In genomic region chr21:33644383-33645074, GRCh38 we compare ENCODE assay signal across 11 cellular contexts. TPM values are rescaled to one million over a fixed set of nuclear protein-coding genes. Genes with fewer than 3 reads are reported as not detected.
DNase-seq lines count a peak whose midpoint lies in the region; ATAC-seq and TF ChIP-seq lines count a peak whose summit lies in the region.
"Had no signal": no experiment of that assay in that cellular context is flagged by ENCODE, and none has a peak within 500 bp of the region (broad histone marks: within the 10 kb centered on the region; RNA-seq: fewer than 3 reads in every experiment).

No MANE protein-coding gene starts in this region.

- peak overlapping the region; percentile 92 for H3K9ac ChIP-seq in skeletal muscle satellite cell (ENCODE audit: low read depth, low read length)

- no peaks in the 10 kb centered on the region for H3K9me3 Mint-ChIP-seq in WTC11
- H3K9me3 Mint-ChIP-seq: activated CD8-positive, alpha-beta T cell treated with anti-CD3 and anti-CD28 coated beads for 36 hours had no signal

- peaks cover 38% of the 10 kb centered on the region for H3K4me1 Mint-ChIP-seq in WTC11

- no peaks in the 10 kb centered on the region for H3K27me3 Mint-ChIP-seq in WTC11 (ENCODE audit: low read depth)

- ATAC-seq in WTC11 (no peak), heart right ventricle (no peak), HG03520 (IDR thresholded peaks at IDR 0.05; ENCODE audit: unreplicated experiment) (no peak), GM21786 (IDR thresholded peaks at IDR 0.05; ENCODE audit: unreplicated experiment) (no peak)
- ATAC-seq: activated CD8-positive, alpha-beta T cell treated with anti-CD3 and anti-CD28 coated beads for 36 hours; foreskin keratinocyte had no signal

- H3K9me3 ChIP-seq in heart right ventricle, result no peaks in the 10 kb centered on the region
- H3K9me3 ChIP-seq in skeletal muscle satellite cell (replicated peaks; ENCODE audit: low read length), result no peaks in the 10 kb centered on the region

- H3K27ac ChIP-seq in heart right ventricle, result peak overlapping the region in 8 of 10 donors; percentile 78 to 93 (median 86)

- POLR2A ChIA-PET in WTC11 (lab: Charles Lee), result interaction anchor here (0.6 to 0.9 kb wide), 3 partner anchors 33 to 940 kb away, joined by 3 to 4 read pairs (median 3); no protein-coding TSS in a partner anchor

- peak overlapping the region; percentile 50 for H3K27ac Mint-ChIP-seq in WTC11
- H3K27ac Mint-ChIP-seq: activated CD8-positive, alpha-beta T cell treated with anti-CD3 and anti-CD28 coated beads for 36 hours had no signal

- H3K4me1 ChIP-seq in heart right ventricle (peaks cover 3 to 55% (median 25%) of the 10 kb centered on the region in 9 donors), skeletal muscle satellite cell (ENCODE audit: control insufficient read depth, insufficient read depth, low read length) (peaks cover 14% of the 10 kb centered on the region)

- peaks cover 0 to 4% (median 0%) of the 10 kb centered on the region in 9 donors for H3K36me3 ChIP-seq in heart right ventricle
- H3K36me3 ChIP-seq in skeletal muscle satellite cell (ENCODE audit: insufficient read depth, low read length), result no peaks in the 10 kb centered on the region

- 57 to 61% methylated on average over 11 of the region's 11 CpGs for WGBS in heart right ventricle, 2 donors

- peak; percentile 67 for DNase-seq in HCEC 1CT
- no peak for DNase-seq in WTC11 (ENCODE audit: low spot score)
- DNase-seq in heart right ventricle, result no peak
- DNase-seq in stimulated activated naive CD4-positive, alpha-beta T cell (lab: John Stamatoyannopoulos, UW), result no peak
- no peak for DNase-seq in DMS114 treated with DMSO at 0.1 percent for 48 hours (lab: John Stamatoyannopoulos, UW; ENCODE audit: unreplicated experiment)
- DNase-seq: activated CD8-positive, alpha-beta T cell treated with anti-CD3 and anti-CD28 coated beads for 36 hours; NCI-H2227 treated with DMSO at 0.1 percent for 48 hours had no signal

- intact Hi-C loops in heart right ventricle (cut with DNase I), result loop anchor here in 8 of 10 donors (5.0 to 10.0 kb wide), 11 partner anchors 100 to 258 kb away; no protein-coding TSS in a partner anchor

- CTCF ChIA-PET in WTC11 (lab: Charles Lee), result interaction anchor here (1.2 to 1.9 kb wide), 2 partner anchors 39 to 251 kb away, joined by 4 to 5 read pairs; no protein-coding TSS in a partner anchor

- H3K27me3 ChIP-seq in heart right ventricle, result no peaks in the 10 kb centered on the region
- H3K27me3 ChIP-seq in skeletal muscle satellite cell (ENCODE audit: control insufficient read depth, insufficient read depth, low read length), result no peaks in the 10 kb centered on the region
- H3K27me3 ChIP-seq: foreskin keratinocyte had no signal

- H3K4me2 ChIP-seq in skeletal muscle satellite cell (ENCODE audit: low read length), result peak overlapping the region; percentile 83

- no peaks in the 10 kb centered on the region for H3K36me3 Mint-ChIP-seq in WTC11

- H3K4me3 ChIP-seq in heart right ventricle (peak overlapping the region in 6 of 10 donors; percentile 73 to 91 (median 86)), skeletal muscle satellite cell (ENCODE audit: low read length) (peak overlapping the region; percentile 94)

- peak overlapping the region; percentile 97 for H3K4me3 Mint-ChIP-seq in WTC11

- TF ChIP-seq CTCF in WTC11 (IDR thresholded peaks at IDR 0.05) (no peak), heart right ventricle (IDR thresholded peaks at IDR 0.05) (no peak)

TF ChIP-seq in WTC11, 78 proteins besides CTCF, POLR2A, EP300 and RAD21:
- TF ChIP-seq, protein P1, sequence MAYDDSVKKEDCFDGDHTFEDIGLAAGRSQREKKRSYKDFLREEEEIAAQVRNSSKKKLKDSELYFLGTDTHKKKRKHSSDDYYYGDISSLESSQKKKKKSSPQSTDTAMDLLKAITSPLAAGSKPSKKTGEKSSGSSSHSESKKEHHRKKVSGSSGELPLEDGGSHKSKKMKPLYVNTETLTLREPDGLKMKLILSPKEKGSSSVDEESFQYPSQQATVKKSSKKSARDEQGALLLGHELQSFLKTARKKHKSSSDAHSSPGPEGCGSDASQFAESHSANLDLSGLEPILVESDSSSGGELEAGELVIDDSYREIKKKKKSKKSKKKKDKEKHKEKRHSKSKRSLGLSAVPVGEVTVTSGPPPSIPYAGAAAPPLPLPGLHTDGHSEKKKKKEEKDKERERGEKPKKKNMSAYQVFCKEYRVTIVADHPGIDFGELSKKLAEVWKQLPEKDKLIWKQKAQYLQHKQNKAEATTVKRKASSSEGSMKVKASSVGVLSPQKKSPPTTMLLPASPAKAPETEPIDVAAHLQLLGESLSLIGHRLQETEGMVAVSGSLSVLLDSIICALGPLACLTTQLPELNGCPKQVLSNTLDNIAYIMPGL (CRISPR knock-in tag; IDR thresholded peaks at IDR 0.05), result no peak
- TF ChIP-seq E2F5 (CRISPR knock-in tag; IDR thresholded peaks at IDR 0.05) (no peak), CREB1 (CRISPR knock-in tag; IDR thresholded peaks at IDR 0.05) (no peak), TCF7 (CRISPR knock-in tag; IDR thresholded peaks at IDR 0.05; ENCODE audit: low read depth) (no peak), TEAD1 (CRISPR knock-in tag; IDR thresholded peaks at IDR 0.05) (no peak), ZNF671 (CRISPR knock-in tag; IDR thresholded peaks at IDR 0.05) (no peak), NFATC4 (CRISPR knock-in tag; IDR thresholded peaks at IDR 0.05) (no peak), ZBTB21 (CRISPR knock-in tag; IDR thresholded peaks at IDR 0.05; ENCODE audit: borderline replicate concordance) (no peak), ESRRA (CRISPR knock-in tag; IDR thresholded peaks at IDR 0.05; ENCODE audit: borderline replicate concordance) (no peak)
- TF ChIP-seq, protein P2, sequence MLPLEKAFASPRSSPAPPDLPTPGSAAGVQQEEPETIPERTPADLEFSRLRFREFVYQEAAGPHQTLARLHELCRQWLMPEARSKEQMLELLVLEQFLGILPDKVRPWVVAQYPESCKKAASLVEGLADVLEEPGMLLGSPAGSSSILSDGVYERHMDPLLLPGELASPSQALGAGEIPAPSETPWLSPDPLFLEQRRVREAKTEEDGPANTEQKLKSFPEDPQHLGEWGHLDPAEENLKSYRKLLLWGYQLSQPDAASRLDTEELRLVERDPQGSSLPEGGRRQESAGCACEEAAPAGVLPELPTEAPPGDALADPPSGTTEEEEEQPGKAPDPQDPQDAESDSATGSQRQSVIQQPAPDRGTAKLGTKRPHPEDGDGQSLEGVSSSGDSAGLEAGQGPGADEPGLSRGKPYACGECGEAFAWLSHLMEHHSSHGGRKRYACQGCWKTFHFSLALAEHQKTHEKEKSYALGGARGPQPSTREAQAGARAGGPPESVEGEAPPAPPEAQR (CRISPR knock-in tag; IDR thresholded peaks at IDR 0.05), result no peak

RNA-seq across cellular contexts. Expression of gene ITSN1, which starts 2.2 kb away (rescaled TPM):
- 66.0 to 79.4 TPM (median 69.6 TPM) in 3 replicates for total RNA-seq in WTC11 (2021)
- 10 to 100 TPM; 25.0 to 47.3 (median 33.2) TPM for total RNA-seq in heart right ventricle
- 10 to 100 TPM; 14.6 to 20.0 TPM for polyA plus RNA-seq in heart right ventricle
- total RNA-seq in skeletal muscle satellite cell (2012; rRNA removed), result 28.0 and 42.1 TPM in 2 replicates

RNA-seq across cellular contexts. Expression of gene CRYZL1, which starts 3.0 kb away (rescaled TPM):
- total RNA-seq in WTC11 (2021), result 21.9 to 31.8 TPM (median 24.7 TPM) in 3 replicates
- total RNA-seq in heart right ventricle, result 10 to 100 TPM; 19.0 to 29.8 (median 26.0) TPM
- polyA plus RNA-seq in heart right ventricle, result 10 to 100 TPM; 15.3 to 31.8 TPM
- total RNA-seq in skeletal muscle satellite cell (2012; rRNA removed), result 12.9 and 16.5 TPM in 2 replicates

RNA-seq across cellular contexts. Expression of gene DONSON, which starts 56.0 kb away (rescaled TPM):
- total RNA-seq in WTC11 (2021) (27.5 to 32.2 TPM (median 29.6 TPM) in 3 replicates), heart right ventricle (1 to 10 TPM; 3.3 to 6.9 (median 5.5) TPM)
- polyA plus RNA-seq in heart right ventricle, result 10 to 100 TPM; 13.2 to 17.9 TPM
- total RNA-seq in skeletal muscle satellite cell (2012; rRNA removed), result 13.4 and 17.5 TPM in 2 replicates
